32 cellular contexts compared by ENCODE assay signal in the genomic region with DNA sequence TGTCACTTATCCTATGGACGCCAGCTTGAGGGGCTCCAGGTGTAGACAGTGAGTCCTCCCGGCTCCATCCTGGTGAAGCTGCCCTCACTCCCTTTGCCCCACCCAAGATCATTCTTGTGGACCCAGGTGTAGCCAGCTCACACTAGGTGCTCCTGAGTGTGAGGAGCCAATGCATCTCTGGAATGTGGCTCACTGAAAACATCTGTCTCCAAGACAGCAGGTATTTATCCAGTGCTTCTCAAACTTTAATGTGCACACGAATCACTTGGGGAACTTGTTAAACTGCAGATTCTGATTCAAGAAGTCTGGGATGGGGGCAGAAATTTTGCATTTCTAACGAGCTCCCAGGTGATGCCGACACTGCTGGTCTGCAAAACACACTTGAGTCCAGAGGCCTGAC.
"Had no signal": no experiment of that assay in that cellular context is flagged by ENCODE, and none has a peak within 500 bp of the region (broad histone marks: within the 10 kb centered on the region; RNA-seq: fewer than 3 reads in every experiment).

No MANE protein-coding gene starts in this region.

- H3K4me1 Mint-ChIP-seq: activated B cell treated with CpG ODN at 0.5 μM for 24 hours; activated naive CD4-positive, alpha-beta T cell treated with anti-CD3 and anti-CD28 coated beads, Interleukin-2, amount 50 U/mL, for 24 hours; activated naive CD8-positive, alpha-beta T cell treated with anti-CD3 and anti-CD28 coated beads for 36 hours; activated naive CD8-positive, alpha-beta T cell treated with anti-CD3 and anti-CD28 coated beads, Interleukin-2, amount 50 U/mL, for 24 hours; T-helper 17 cell had no signal

- H3K27ac Mint-ChIP-seq: activated B cell treated with CpG ODN at 0.5 μM for 24 hours; activated CD8-positive, alpha-beta T cell treated with anti-CD3 and anti-CD28 coated beads for 36 hours; activated naive CD4-positive, alpha-beta T cell treated with anti-CD3 and anti-CD28 coated beads for 36 hours; activated naive CD8-positive, alpha-beta T cell treated with anti-CD3 and anti-CD28 coated beads for 36 hours; activated naive CD8-positive, alpha-beta T cell treated with anti-CD3 and anti-CD28 coated beads, Interleukin-2, amount 50 U/mL, for 24 hours; activated T-helper 2 cell treated with anti-CD3 and anti-CD28 coated beads, Interferon-gamma antibody, Interleukin-2, Interleukin-4, amounts not matched to agents 10 μg/mL and 5 μg/mL and 100 μg/mL, durations not matched to agents 14 hours and 24 hours and 36 hours; T-helper 2 cell treated with Interferon-gamma antibody and Interleukin-4, amounts not matched to agents 5 μg/mL and 100 μg/mL, for 36 hours had no signal

- H3K4me3 Mint-ChIP-seq: activated B cell treated with CpG ODN at 0.5 μM for 24 hours; activated CD8-positive, alpha-beta T cell treated with anti-CD3 and anti-CD28 coated beads for 36 hours; activated naive CD4-positive, alpha-beta T cell treated with anti-CD3 and anti-CD28 coated beads for 36 hours; activated naive CD4-positive, alpha-beta T cell treated with anti-CD3 and anti-CD28 coated beads, Interleukin-2, amount 50 U/mL, for 24 hours; activated naive CD8-positive, alpha-beta T cell treated with anti-CD3 and anti-CD28 coated beads for 36 hours; activated naive CD8-positive, alpha-beta T cell treated with anti-CD3 and anti-CD28 coated beads, Interleukin-2, amount 50 U/mL, for 24 hours; activated T-cell treated with anti-CD3 and anti-CD28 coated beads, Interleukin-2, amount 50 U/mL, for 4 hours; T-helper 17 cell; T-helper 2 cell treated with Interferon-gamma antibody and Interleukin-4, amounts not matched to agents 5 μg/mL and 100 μg/mL, for 36 hours had no signal

- H3K27ac ChIP-seq: adrenal gland, body of pancreas, cardiac muscle cell, colonic mucosa, epithelial cell of prostate, WERI-Rb-1 had no signal

- H3K36me3 Mint-ChIP-seq: activated naive CD4-positive, alpha-beta T cell treated with anti-CD3 and anti-CD28 coated beads, Interleukin-2, amount 50 U/mL, for 24 hours; activated naive CD8-positive, alpha-beta T cell treated with anti-CD3 and anti-CD28 coated beads for 36 hours had no signal

- H3K4me3 ChIP-seq: adrenal gland, body of pancreas, cardiac muscle cell, colonic mucosa had no signal

- H3K27me3 ChIP-seq: adrenal gland, body of pancreas, cardiac muscle cell, colonic mucosa had no signal

- FAIRE-seq: endometrium, endothelial cell of umbilical vein, frontal cortex had no signal

- DNase-seq: activated B cell treated with CpG ODN at 0.5 μM for 24 hours; activated CD4-positive, alpha-beta T cell treated with anti-CD3 and anti-CD28 coated beads for 48 hours; activated CD4-positive, alpha-beta T cell treated with anti-CD3 and anti-CD28 coated beads, Interleukin-2, amount 50 U/mL, for 1 hour; activated CD4-positive, alpha-beta T cell treated with anti-CD3 and anti-CD28 coated beads, Interleukin-2, amount 50 U/mL, for 48 hours; activated CD8-positive, alpha-beta memory T cell treated with anti-CD3 and anti-CD28 coated beads for 24 hours; activated CD8-positive, alpha-beta T cell treated with anti-CD3 and anti-CD28 coated beads for 36 hours; activated effector memory CD4-positive, alpha-beta T cell treated with anti-CD3 and anti-CD28 coated beads, Interleukin-2, amount 50 U/mL, for 16 hours; activated naive CD4-positive, alpha-beta T cell treated with anti-CD3 and anti-CD28 coated beads for 36 hours; activated naive CD8-positive, alpha-beta T cell treated with anti-CD3 and anti-CD28 coated beads for 36 hours; activated naive CD8-positive, alpha-beta T cell treated with anti-CD3 and anti-CD28 coated beads, Interleukin-2, amount 50 U/mL, for 24 hours; activated T-cell treated with anti-CD3 and anti-CD28 coated beads, Interleukin-2, amount 50 U/mL, for 4 hours; adrenal gland; amygdala; aorta; body of pancreas; central memory CD4-positive, alpha-beta T cell; cerebellar nuclear complex; colonic mucosa; effector CD8-positive, alpha-beta T cell; foreskin fibroblast; T-helper 1 cell; T-helper 17 cell; T1000; WERI-Rb-1 had no signal

- H3K36me3 ChIP-seq: adrenal gland, cardiac muscle cell, colonic mucosa, WERI-Rb-1 had no signal

- H3K4me1 ChIP-seq: colonic mucosa had no signal

- H3K9me3 ChIP-seq: adrenal gland, body of pancreas, colonic mucosa had no signal

- H3K9me3 Mint-ChIP-seq: activated B cell treated with CpG ODN at 0.5 μM for 24 hours; activated CD8-positive, alpha-beta T cell treated with anti-CD3 and anti-CD28 coated beads for 36 hours; activated naive CD4-positive, alpha-beta T cell treated with anti-CD3 and anti-CD28 coated beads for 36 hours; activated naive CD4-positive, alpha-beta T cell treated with anti-CD3 and anti-CD28 coated beads, Interleukin-2, amount 50 U/mL, for 24 hours; activated naive CD8-positive, alpha-beta T cell treated with anti-CD3 and anti-CD28 coated beads for 36 hours; activated naive CD8-positive, alpha-beta T cell treated with anti-CD3 and anti-CD28 coated beads, Interleukin-2, amount 50 U/mL, for 24 hours; activated T-cell treated with anti-CD3 and anti-CD28 coated beads, Interleukin-2, amount 50 U/mL, for 4 hours; activated T-helper 2 cell treated with anti-CD3 and anti-CD28 coated beads, Interferon-gamma antibody, Interleukin-2, Interleukin-4, amounts not matched to agents 10 μg/mL and 5 μg/mL and 100 μg/mL, durations not matched to agents 14 hours and 24 hours and 36 hours; T-helper 2 cell treated with Interferon-gamma antibody and Interleukin-4, amounts not matched to agents 5 μg/mL and 100 μg/mL, for 36 hours had no signal
